8 cellular contexts compared by ENCODE assay signal in genomic region chr14:58639842-58640484, GRCh38. TPM values are rescaled to one million over a fixed set of nuclear protein-coding genes. Genes with fewer than 3 reads are reported as not detected.
DNase-seq lines count a peak whose midpoint lies in the region; ATAC-seq and TF ChIP-seq lines count a peak whose summit lies in the region.

No MANE protein-coding gene starts in this region.

- H3K9me3 ChIP-seq in esophagus squamous epithelium, result no peaks in the 10 kb centered on the region

- no peaks in the 10 kb centered on the region for H3K9me3 Mint-ChIP-seq in activated CD4-positive, alpha-beta T cell treated with anti-CD3 and anti-CD28 coated beads, Interleukin-2, amount 10 ng/mL, durations not matched to agents 7 days and 5 days

- H3K4me1 Mint-ChIP-seq in activated CD4-positive, alpha-beta T cell treated with anti-CD3 and anti-CD28 coated beads, Interleukin-2, amount 10 ng/mL, durations not matched to agents 7 days and 5 days, result peaks cover 39% of the 10 kb centered on the region

- POLR2A ChIA-PET in activated CD4-positive, alpha-beta T cell treated with anti-CD3 and anti-CD28 coated beads, Interleukin-2, amount 10 ng/mL, durations not matched to agents 7 days and 5 days (lab: Charles Lee), result no interaction called here

- DNase-seq in activated CD4-positive, alpha-beta T cell treated with anti-CD3 and anti-CD28 coated beads, Interleukin-2, amount 10 ng/mL, durations not matched to agents 7 days and 5 days, result no peak
- no peak for DNase-seq in activated CD4-positive, alpha-beta T cell treated with anti-CD3 and anti-CD28 coated beads for 4 hours
- peak; percentile 87 for DNase-seq in M059J (ENCODE audit: low read depth)
- peak; percentile 82 for DNase-seq in SHP77 treated with DMSO at 0.1 percent for 48 hours (lab: John Stamatoyannopoulos, UW)
- DNase-seq in esophagus squamous epithelium (lab: John Stamatoyannopoulos, UW), result no peak
- DNase-seq in myocyte (ENCODE audit: low read depth), result peak; percentile 89

- 18 to 29% methylated on average over 5 of the region's 5 CpGs for WGBS in esophagus squamous epithelium, 2 donors

- peak overlapping the region in 1 of 4 donors; percentile 85 for H3K4me3 ChIP-seq in esophagus squamous epithelium

- CTCF ChIA-PET in activated CD4-positive, alpha-beta T cell treated with anti-CD3 and anti-CD28 coated beads, Interleukin-2, amount 10 ng/mL, durations not matched to agents 7 days and 5 days (lab: Charles Lee), result interaction anchor here (1.0 to 1.4 kb wide), 2 partner anchors 14 to 139 kb away, joined by 4 to 6 read pairs; no protein-coding TSS in a partner anchor

- TF ChIP-seq CTCF in esophagus squamous epithelium (IDR thresholded peaks at IDR 0.05), result peak in 5 of 6 experiments; percentile 36 to 59 (median 47)

- no peak for TF ChIP-seq POLR2A in esophagus squamous epithelium (IDR thresholded peaks at IDR 0.05)

- peaks cover 0 to 1% (median 0%) of the 10 kb centered on the region in 3 donors for H3K36me3 ChIP-seq in esophagus squamous epithelium

- H3K36me3 Mint-ChIP-seq in activated CD4-positive, alpha-beta T cell treated with anti-CD3 and anti-CD28 coated beads, Interleukin-2, amount 10 ng/mL, durations not matched to agents 7 days and 5 days (ENCODE audit: low read depth), result peaks cover 2% of the 10 kb centered on the region

- peak overlapping the region; percentile 70 for H3K4me3 Mint-ChIP-seq in activated CD4-positive, alpha-beta T cell treated with anti-CD3 and anti-CD28 coated beads, Interleukin-2, amount 10 ng/mL, durations not matched to agents 7 days and 5 days

- H3K27me3 ChIP-seq in esophagus squamous epithelium, result peaks cover 0 to 38% (median 0%) of the 10 kb centered on the region in 4 donors

- H3K4me1 ChIP-seq in esophagus squamous epithelium, result peaks cover 0 to 52% (median 8%) of the 10 kb centered on the region in 3 donors

- H3K27me3 Mint-ChIP-seq in activated CD4-positive, alpha-beta T cell treated with anti-CD3 and anti-CD28 coated beads, Interleukin-2, amount 10 ng/mL, durations not matched to agents 7 days and 5 days, result peaks cover 37% of the 10 kb centered on the region

- H3K27ac Mint-ChIP-seq in activated CD4-positive, alpha-beta T cell treated with anti-CD3 and anti-CD28 coated beads, Interleukin-2, amount 10 ng/mL, durations not matched to agents 7 days and 5 days, result no peak overlapping the region

- H3K27ac ChIP-seq in esophagus squamous epithelium, result no peak overlapping the region

- no peak for ATAC-seq in GM21723 (IDR thresholded peaks at IDR 0.05; ENCODE audit: unreplicated experiment)
- no peak for ATAC-seq in GM19351 (IDR thresholded peaks at IDR 0.05; ENCODE audit: unreplicated experiment)

- intact Hi-C loops in esophagus squamous epithelium (cut with DNase I), result no loop called here

RNA-seq across cellular contexts. Expression of gene DACT1, which starts 2.2 kb away (rescaled TPM):
- total RNA-seq in activated CD4-positive, alpha-beta T cell treated with anti-CD3 and anti-CD28 coated beads, Interleukin-2, amount 10 ng/mL, durations not matched to agents 7 days and 5 days, result 1 to 10 TPM; 1.2 TPM
- total RNA-seq in M059J (2014; rRNA removed; shearing (Covaris generic)), result 6.3 and 10.0 TPM in 2 replicates
- total RNA-seq in esophagus squamous epithelium (1 to 10 TPM in 2 of 4 donors, not detected in 2; 1.7 to 3.1 TPM), myocyte (9.7 and 30.4 TPM in 2 replicates)
- polyA plus RNA-seq in myocyte (2012), result 36.5 TPM

Comparison
In these comparisons a context has a peak if more than half of its experiments do, and no peak if none do; other contexts are left out.
1. DNase-seq: peak in M059J (single experiment), SHP77 treated with DMSO at 0.1 percent for 48 hours (single experiment) and myocyte (single experiment); none in activated CD4-positive, alpha-beta T cell treated with anti-CD3 and anti-CD28 coated beads, Interleukin-2, amount 10 ng/mL, durations not matched to agents 7 days and 5 days (single experiment), activated CD4-positive, alpha-beta T cell treated with anti-CD3 and anti-CD28 coated beads for 4 hours (0 of 2) and esophagus squamous epithelium (single experiment).